Comparison of ENCODE assay signal across 8 cellular contexts in the genomic region with DNA sequence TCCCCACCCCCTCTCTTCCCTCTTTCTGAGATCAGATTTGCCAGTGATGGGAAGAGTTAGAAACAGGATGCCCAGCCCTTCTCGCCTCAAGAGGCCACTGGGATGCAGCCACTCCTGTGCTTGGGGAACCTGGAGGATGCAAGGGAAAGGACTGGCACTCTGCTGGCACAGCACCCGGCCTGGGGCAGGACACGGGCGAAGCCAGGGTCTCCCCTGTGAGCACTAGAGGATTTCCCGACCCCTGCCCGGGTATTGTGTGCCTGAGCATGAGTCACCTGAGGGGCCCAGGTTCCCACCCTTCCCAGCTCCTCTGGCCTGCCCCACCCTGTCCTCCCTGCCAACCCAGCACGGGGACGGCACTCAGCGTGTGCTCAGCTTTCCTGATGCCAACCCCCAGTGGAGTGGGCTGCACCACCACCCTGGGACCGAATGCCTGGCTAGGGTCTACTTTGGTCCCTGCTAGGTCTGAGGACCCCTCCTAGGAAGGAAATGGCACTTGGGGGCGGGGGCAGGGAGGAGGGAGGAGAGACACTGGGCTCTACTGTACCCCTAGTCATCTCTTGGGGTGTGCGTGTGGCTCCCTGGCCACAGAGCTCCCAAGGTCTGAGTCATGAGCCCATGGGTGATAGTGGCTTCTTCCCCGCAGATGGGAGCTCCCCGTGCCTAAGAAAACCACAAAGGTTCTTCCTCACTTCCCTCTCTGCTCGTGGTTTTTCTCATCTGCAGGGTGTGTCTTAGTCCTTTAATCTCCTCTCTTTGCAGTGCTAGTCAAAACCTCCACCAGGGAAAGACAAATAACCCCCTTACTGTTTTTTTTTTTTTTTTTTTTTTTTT. TPM values are rescaled to one million over a fixed set of nuclear protein-coding genes. Genes with fewer than 3 reads are reported as not detected.
DNase-seq lines count a peak whose midpoint lies in the region; TF ChIP-seq lines count a peak whose summit lies in the region.

No MANE protein-coding gene starts in this region.

- H3K27ac Mint-ChIP-seq in Calu3 (ENCODE audit: unreplicated experiment) = peak overlapping the region; percentile 99
- peak overlapping the region; percentile 91 for H3K27ac Mint-ChIP-seq in activated T-cell treated with anti-CD3 and anti-CD28 coated beads, Interleukin-2, amount 50 U/mL, for 24 hours

- H3K4me3 ChIP-seq in HEK293 (ENCODE audit: low read depth, low read length) (no peak overlapping the region), OCI-LY7 (ENCODE audit: low read depth, low read length, poor library complexity, severe bottlenecking) (peak overlapping the region; percentile 70), skeletal muscle cell (ENCODE audit: low read depth, low read length) (peak overlapping the region; percentile 7), H7 (ENCODE audit: insufficient read depth, low read depth, low read length) (no peak overlapping the region)

- peak overlapping the region; percentile 66 for H3K4me2 ChIP-seq in OCI-LY7 (ENCODE audit: low read length)

- no peaks in the 10 kb centered on the region for H3K9me2 ChIP-seq in OCI-LY7 (ENCODE audit: insufficient read depth, low read length)

- BruUV-seq in Calu3 (replicated peaks; lab: Mats Ljungman, UMichigan) (TSS peak; percentile 17), OCI-LY7 (replicated peaks; lab: Mats Ljungman, UMichigan) (no TSS peak)

- H3K4me1 ChIP-seq in HEK293 (ENCODE audit: control insufficient read depth, insufficient read depth, low read length) (peaks cover 28% of the 10 kb centered on the region), OCI-LY7 (ENCODE audit: insufficient read depth, low read length, poor library complexity, severe bottlenecking) (peaks cover 31% of the 10 kb centered on the region)

- CTCF ChIA-PET in Calu3 (lab: Charles Lee) (interaction anchor here (0.6 to 11.1 kb wide), 11 partner anchors 9 to 401 kb away, joined by 3 to 356 read pairs (median 5); a partner anchor contains a TSS), HEK293 (lab: Yijun Ruan, JAX) (interaction anchor here (0.7 to 25.6 kb wide), 5 partner anchors 11 to 189 kb away, joined by 3 to 1029 read pairs (median 11); a partner anchor contains a TSS), OCI-LY7 (lab: Charles Lee; ENCODE audit: unreplicated experiment) (interaction anchor here (0.6 to 2.3 kb wide), 8 partner anchors 10 to 156 kb away, joined by 3 to 13 read pairs (median 4); a partner anchor contains a TSS)

- POLR2A ChIA-PET in HEK293 (lab: Yijun Ruan, JAX) = interaction anchor here (0.7 to 5.8 kb wide), 3 partner anchors 12 to 157 kb away, joined by 7 to 61 read pairs (median 8); a partner anchor contains a TSS
- POLR2A ChIA-PET in OCI-LY7 (lab: Charles Lee) = interaction anchor here (0.6 to 1.0 kb wide), 4 partner anchors 28 to 249 kb away, joined by 3 to 4 read pairs (median 3); no protein-coding TSS in a partner anchor

- no peaks in the 10 kb centered on the region for H4K20me1 ChIP-seq in OCI-LY7 (ENCODE audit: insufficient read depth, low read length)

- DNase-seq in Calu3 = peak; percentile 71
- peak; percentile 43 for DNase-seq in OCI-LY7 (ENCODE audit: low spot score)
- DNase-seq in activated T-cell treated with anti-CD3 and anti-CD28 coated beads, Interleukin-2, amount 50 U/mL, for 24 hours = peak; percentile 83
- peak; percentile 82 for DNase-seq in fibroblast of gingiva (ENCODE audit: low read depth)
- no peak for DNase-seq in skeletal muscle cell (ENCODE audit: low read depth)
- no peak for DNase-seq in GM19238 (ENCODE audit: insufficient read length, low spot score)
- DNase-seq in H7 = no peak

- no peaks in the 10 kb centered on the region for H3K27me3 Mint-ChIP-seq in Calu3 (ENCODE audit: unreplicated experiment)
- no peaks in the 10 kb centered on the region for H3K27me3 Mint-ChIP-seq in activated T-cell treated with anti-CD3 and anti-CD28 coated beads, Interleukin-2, amount 50 U/mL, for 24 hours

- peak overlapping the region; percentile 82 for H3K4me3 Mint-ChIP-seq in Calu3 (ENCODE audit: low read depth, unreplicated experiment)
- H3K4me3 Mint-ChIP-seq in activated T-cell treated with anti-CD3 and anti-CD28 coated beads, Interleukin-2, amount 50 U/mL, for 24 hours = peak overlapping the region; percentile 54

- no peaks in the 10 kb centered on the region for H3K79me2 ChIP-seq in OCI-LY7 (ENCODE audit: insufficient read depth, low read depth, low read length)

- H3K36me3 ChIP-seq in HEK293 (ENCODE audit: control insufficient read depth in 2 of 2, insufficient read depth in 1 of 2, low read length in 2 of 2) = peaks cover 12 to 13% of the 10 kb centered on the region in 2 experiments; a peak in 2 of 3 replicates
- no peaks in the 10 kb centered on the region for H3K36me3 ChIP-seq in OCI-LY7 (ENCODE audit: insufficient read depth, low read length)
- H3K36me3 ChIP-seq in H7 (replicated peaks; ENCODE audit: control insufficient read depth, insufficient read depth, low read length) = no peaks in the 10 kb centered on the region; the same call in 1 of the 2 replicates

- H3K4me1 Mint-ChIP-seq in Calu3 (ENCODE audit: low read depth, unreplicated experiment) = peaks cover 87% of the 10 kb centered on the region
- peaks cover 78% of the 10 kb centered on the region for H3K4me1 Mint-ChIP-seq in activated T-cell treated with anti-CD3 and anti-CD28 coated beads, Interleukin-2, amount 50 U/mL, for 24 hours (ENCODE audit: low read depth)

- H3K27me3 ChIP-seq in H7 (ENCODE audit: control insufficient read depth, insufficient read depth, low read length) = no peaks in the 10 kb centered on the region

- H3K27ac ChIP-seq in HEK293 (ENCODE audit: extremely low read depth, low read depth, low read length) (peak overlapping the region; percentile 40; the same call in 1 of the 2 replicates), OCI-LY7 (ENCODE audit: low read depth, low read length, poor library complexity, severe bottlenecking) (no peak overlapping the region)

- peaks cover 98% of the 10 kb centered on the region for H3K36me3 Mint-ChIP-seq in Calu3 (ENCODE audit: insufficient read depth, unreplicated experiment)
- H3K36me3 Mint-ChIP-seq in activated T-cell treated with anti-CD3 and anti-CD28 coated beads, Interleukin-2, amount 50 U/mL, for 24 hours (ENCODE audit: low read depth) = peaks cover 58% of the 10 kb centered on the region

- H2AFZ ChIP-seq in OCI-LY7 (ENCODE audit: low read length) = peak overlapping the region; percentile 80; the same call in 1 of the 2 replicates

- TF ChIP-seq CTCF in Calu3 (IDR thresholded peaks at IDR 0.05; ENCODE audit: unreplicated experiment) (no peak), HEK293 (tag by site-specific recombination; IDR thresholded peaks at IDR 0.05) (no peak), OCI-LY7 (conservative IDR thresholded peaks at IDR 0.05; ENCODE audit: low read length) (no peak)

- no peaks in the 10 kb centered on the region for H3K9me3 Mint-ChIP-seq in Calu3 (ENCODE audit: low read depth, unreplicated experiment)
- H3K9me3 Mint-ChIP-seq in activated T-cell treated with anti-CD3 and anti-CD28 coated beads, Interleukin-2, amount 50 U/mL, for 24 hours = no peaks in the 10 kb centered on the region

- intact Hi-C loops in Calu3 (cut with micrococcal nuclease; ENCODE audit: unreplicated experiment) = no loop called here
- intact Hi-C loops in OCI-LY7 (cut with micrococcal nuclease; ENCODE audit: unreplicated experiment) = loop anchor here (10.0 kb wide), 1 partner anchor 318 kb away; no protein-coding TSS in a partner anchor

- H3K9me3 ChIP-seq in HEK293 (ENCODE audit: control insufficient read depth, insufficient read depth, low read depth, low read length) (no peaks in the 10 kb centered on the region), OCI-LY7 (ENCODE audit: low read length) (no peaks in the 10 kb centered on the region)

TF ChIP-seq in HEK293, 187 proteins besides CTCF, POLR2A, EP300 and RAD21 (continues in another document):
- no peak for TF ChIP-seq ZNF24 (tag by site-specific recombination; IDR thresholded peaks at IDR 0.05)
- TF ChIP-seq, protein P1, sequence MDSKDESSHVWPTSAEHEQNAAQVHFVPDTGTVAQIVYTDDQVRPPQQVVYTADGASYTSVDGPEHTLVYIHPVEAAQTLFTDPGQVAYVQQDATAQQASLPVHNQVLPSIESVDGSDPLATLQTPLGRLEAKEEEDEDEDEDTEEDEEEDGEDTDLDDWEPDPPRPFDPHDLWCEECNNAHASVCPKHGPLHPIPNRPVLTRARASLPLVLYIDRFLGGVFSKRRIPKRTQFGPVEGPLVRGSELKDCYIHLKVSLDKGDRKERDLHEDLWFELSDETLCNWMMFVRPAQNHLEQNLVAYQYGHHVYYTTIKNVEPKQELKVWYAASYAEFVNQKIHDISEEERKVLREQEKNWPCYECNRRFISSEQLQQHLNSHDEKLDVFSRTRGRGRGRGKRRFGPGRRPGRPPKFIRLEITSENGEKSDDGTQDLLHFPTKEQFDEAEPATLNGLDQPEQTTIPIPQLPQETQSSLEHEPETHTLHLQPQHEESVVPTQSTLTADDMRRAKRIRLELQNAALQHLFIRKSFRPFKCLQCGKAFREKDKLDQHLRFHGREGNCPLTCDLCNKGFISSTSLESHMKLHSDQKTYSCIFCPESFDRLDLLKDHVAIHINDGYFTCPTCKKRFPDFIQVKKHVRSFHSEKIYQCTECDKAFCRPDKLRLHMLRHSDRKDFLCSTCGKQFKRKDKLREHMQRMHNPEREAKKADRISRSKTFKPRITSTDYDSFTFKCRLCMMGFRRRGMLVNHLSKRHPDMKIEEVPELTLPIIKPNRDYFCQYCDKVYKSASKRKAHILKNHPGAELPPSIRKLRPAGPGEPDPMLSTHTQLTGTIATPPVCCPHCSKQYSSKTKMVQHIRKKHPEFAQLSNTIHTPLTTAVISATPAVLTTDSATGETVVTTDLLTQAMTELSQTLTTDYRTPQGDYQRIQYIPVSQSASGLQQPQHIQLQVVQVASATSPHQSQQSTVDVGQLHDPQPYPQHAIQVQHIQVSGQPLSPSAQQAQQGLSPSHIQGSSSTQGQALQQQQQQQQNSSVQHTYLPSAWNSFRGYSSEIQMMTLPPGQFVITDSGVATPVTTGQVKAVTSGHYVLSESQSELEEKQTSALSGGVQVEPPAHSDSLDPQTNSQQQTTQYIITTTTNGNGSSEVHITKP (tag by site-specific recombination; IDR thresholded peaks at IDR 0.05) = 0 out of 2 replicates have a peak, but pooled peaks have one; percentile 35

RNA-seq across cellular contexts. Expression of a gene that starts 12.4 kb away (rescaled TPM):
- total RNA-seq in Calu3 (2022) (499 and 514 TPM in 2 replicates), OCI-LY7 (2022) (5.0 and 6.5 TPM in 2 replicates)
- 12.9 and 14.3 TPM in 2 replicates for total RNA-seq in OCI-LY7 (2014; rRNA removed; shearing (Covaris generic))
- total RNA-seq in H7 (2014; rRNA removed; shearing (Covaris generic)) = 101 and 119 TPM in 2 replicates

RNA-seq across cellular contexts. Expression of a gene that starts 26.5 kb away (rescaled TPM):
- total RNA-seq in Calu3 (2022) = 6.9 and 7.2 TPM in 2 replicates
- total RNA-seq in OCI-LY7 (2014; rRNA removed; shearing (Covaris generic)) = 77.8 and 81.2 TPM in 2 replicates
- total RNA-seq in OCI-LY7 (2022) = 196 and 205 TPM in 2 replicates
- total RNA-seq in H7 (2014; rRNA removed; shearing (Covaris generic)) = 10.3 and 15.8 TPM in 2 replicates

RNA-seq across cellular contexts. Expression of a gene that starts 44.7 kb away (rescaled TPM):
- total RNA-seq in Calu3 (2022) = 3.3 and 5.0 TPM in 2 replicates
- 4.5 and 5.3 TPM in 2 replicates for total RNA-seq in OCI-LY7 (2014; rRNA removed; shearing (Covaris generic))
- total RNA-seq in OCI-LY7 (2022) = 5.3 and 5.5 TPM in 2 replicates
- total RNA-seq in H7 (2014; rRNA removed; shearing (Covaris generic)) = 52.7 and 65.2 TPM in 2 replicates

Comparison
In these comparisons a context has a peak if more than half of its experiments do, and no peak if none do; other contexts are left out.
1. DNase-seq: peak in Calu3 (single experiment), OCI-LY7 (single experiment), activated T-cell treated with anti-CD3 and anti-CD28 coated beads, Interleukin-2, amount 50 U/mL, for 24 hours (single experiment) and fibroblast of gingiva (single experiment); none in skeletal muscle cell (single experiment), GM19238 (single experiment) and H7 (single experiment).
2. H3K4me3 ChIP-seq: peak in OCI-LY7 (single experiment) and skeletal muscle cell (single experiment); none in HEK293 (single experiment) and H7 (single experiment).